28 cellular contexts compared by ENCODE assay signal in the genomic region with DNA sequence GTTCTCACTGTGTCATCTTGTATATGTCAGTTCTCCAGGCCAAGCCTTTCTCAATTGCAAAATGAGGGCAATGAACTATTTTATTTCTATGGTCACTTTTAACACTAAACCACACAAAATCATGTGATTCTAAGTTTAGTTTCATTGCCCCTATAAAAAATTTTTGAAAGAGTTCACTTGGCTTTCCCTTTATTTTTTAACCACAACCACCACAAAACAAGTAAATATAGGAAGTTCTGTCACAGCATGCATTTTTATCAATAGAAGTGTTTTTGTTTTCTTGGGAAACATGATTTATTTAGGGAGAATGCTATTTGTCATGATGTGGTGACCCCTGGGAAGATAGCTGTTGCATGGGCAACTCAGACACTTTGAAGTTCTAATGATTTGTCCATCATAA.
A peak's percentile ranks its signal among the peaks of the same experiment; 100 is the strongest.
DNase-seq lines count a peak whose midpoint lies in the region; FAIRE-seq and TF ChIP-seq lines count a peak whose summit lies in the region.
"Had no signal": no experiment of that assay in that cellular context is flagged by ENCODE, and none has a peak within 500 bp of the region (broad histone marks: within the 10 kb centered on the region; RNA-seq: fewer than 3 reads in every experiment).

No MANE protein-coding gene starts in this region.

- POLR2A ChIA-PET in A673 (lab: Charles Lee; ENCODE audit: low non-redundant PET): no interaction called here

- no peaks in the 10 kb centered on the region for H3K4me1 ChIP-seq in A673 (ENCODE audit: insufficient read depth, low read length, poor library complexity, severe bottlenecking)
- H3K4me1 ChIP-seq: HAP-1, SJSA1 had no signal

- no peak overlapping the region for H3K27ac ChIP-seq in A673 (ENCODE audit: low read depth, low read length, poor library complexity, severe bottlenecking)
- H3K27ac ChIP-seq: SJSA1 had no signal

- no peak overlapping the region for H3K4me3 ChIP-seq in A673 (ENCODE audit: low read depth, low read length, poor library complexity, severe bottlenecking)
- H3K4me3 ChIP-seq: GM23338, HAP-1, MG63, SJSA1 had no signal

- peak; percentile 18 for FAIRE-seq in endometrium (lab: Jason Lieb, UNC)
- FAIRE-seq: GM18507 had no signal

- no peak for TF ChIP-seq CTCF in A673 (conservative IDR thresholded peaks at IDR 0.05; ENCODE audit: low read depth, low read length)

- no peaks in the 10 kb centered on the region for H3K4me1 Mint-ChIP-seq in activated CD4-positive, alpha-beta T cell treated with anti-CD3 and anti-CD28 coated beads, Interleukin-2, amount 10 ng/mL, durations not matched to agents 24 days and 14 days
- H3K4me1 Mint-ChIP-seq: CD14-positive monocyte; CD8-positive, alpha-beta memory T cell; GM23338; T-cell had no signal

- H3K9me3 Mint-ChIP-seq in activated CD4-positive, alpha-beta T cell treated with anti-CD3 and anti-CD28 coated beads, Interleukin-2, amount 10 ng/mL, durations not matched to agents 24 days and 14 days: no peaks in the 10 kb centered on the region

- peaks cover 18% of the 10 kb centered on the region for H3K9me3 ChIP-seq in A673 (ENCODE audit: low read depth, low read length, poor library complexity, severe bottlenecking)
- H3K9me3 ChIP-seq: HAP-1 had no signal

- H3K27me3 ChIP-seq in A673 (replicated peaks; ENCODE audit: insufficient read depth, low read depth, low read length, poor library complexity): no peaks in the 10 kb centered on the region
- H3K27me3 ChIP-seq: MG63, SJSA1 had no signal

- no peak overlapping the region for H3K27ac Mint-ChIP-seq in activated CD4-positive, alpha-beta T cell treated with anti-CD3 and anti-CD28 coated beads, Interleukin-2, amount 10 ng/mL, durations not matched to agents 24 days and 14 days
- H3K27ac Mint-ChIP-seq: CD14-positive monocyte; CD8-positive, alpha-beta memory T cell; GM23338; HFFc6; T-cell had no signal

- CTCF ChIA-PET in A673 (lab: Charles Lee): no interaction called here

- no peak overlapping the region for H3K4me3 Mint-ChIP-seq in activated CD4-positive, alpha-beta T cell treated with anti-CD3 and anti-CD28 coated beads, Interleukin-2, amount 10 ng/mL, durations not matched to agents 24 days and 14 days
- H3K4me3 Mint-ChIP-seq: CD14-positive monocyte; CD8-positive, alpha-beta memory T cell; GM23338; HFFc6; T-cell had no signal

- H3K36me3 ChIP-seq in A673 (ENCODE audit: insufficient read depth, low read length, poor library complexity, severe bottlenecking): no peaks in the 10 kb centered on the region
- H3K36me3 ChIP-seq: HAP-1, MG63, SJSA1 had no signal

- no peaks in the 10 kb centered on the region for H3K27me3 Mint-ChIP-seq in activated CD4-positive, alpha-beta T cell treated with anti-CD3 and anti-CD28 coated beads, Interleukin-2, amount 10 ng/mL, durations not matched to agents 24 days and 14 days
- H3K27me3 Mint-ChIP-seq: T-cell had no signal

- intact Hi-C loops in A673 (cut with micrococcal nuclease; ENCODE audit: unreplicated experiment): no loop called here
- intact Hi-C loops in activated CD4-positive, alpha-beta T cell treated with anti-CD3 and anti-CD28 coated beads, Interleukin-2, amount 10 ng/mL, durations not matched to agents 24 days and 14 days (cut with micrococcal nuclease): no loop called here

- no TSS peak for BruUV-seq in A673 (replicated peaks; lab: Mats Ljungman, UMichigan)

- H3K36me3 Mint-ChIP-seq in activated CD4-positive, alpha-beta T cell treated with anti-CD3 and anti-CD28 coated beads, Interleukin-2, amount 10 ng/mL, durations not matched to agents 24 days and 14 days (ENCODE audit: low read depth): no peaks in the 10 kb centered on the region
- H3K36me3 Mint-ChIP-seq: CD14-positive monocyte; CD8-positive, alpha-beta memory T cell; T-cell had no signal

- DNase-seq in EH (ENCODE audit: low read depth): peak; percentile 41
- peak; percentile 18 for DNase-seq in LoVo (ENCODE audit: low spot score)
- DNase-seq in myocyte (ENCODE audit: low read depth): peak; percentile 58
- no peak for DNase-seq in DMS53 (lab: John Stamatoyannopoulos, UW)
- DNase-seq in A673 (ENCODE audit: low spot score): no peak
- no peak for DNase-seq in activated CD4-positive, alpha-beta T cell treated with anti-CD3 and anti-CD28 coated beads, Interleukin-2, amount 10 ng/mL, durations not matched to agents 24 days and 14 days
- no peak for DNase-seq in HUDEP-2 (lab: John Stamatoyannopoulos, UW; ENCODE audit: unreplicated experiment in 76 of 76)
- DNase-seq: CD8-positive, alpha-beta memory T cell; DMS 273 treated with DMSO at 0.1 percent for 48 hours; DMS79 treated with DMSO at 0.1 percent for 48 hours; HFFc6; Karpas-422; MG63; NCI-H1105 treated with DMSO at 0.1 percent for 48 hours; NCI-H2029; NCI-H446 treated with DMSO at 0.1 percent for 48 hours; NCI-H526; NCI-H82; NK-92 treated with Interleukin-12 subunit alpha and Interleukin-12 subunit beta, amount 100 ng/mL, for 24 hours; PC-3; Right ventricle myocardium superior; T-cell had no signal

Comparison
In these comparisons a context has a peak if more than half of its experiments do, and no peak if none do; other contexts are left out.
1. DNase-seq: peak in EH (single experiment), LoVo (single experiment) and myocyte (single experiment); none in DMS53 (single experiment), A673 (single experiment), activated CD4-positive, alpha-beta T cell treated with anti-CD3 and anti-CD28 coated beads, Interleukin-2, amount 10 ng/mL, durations not matched to agents 24 days and 14 days (single experiment) and HUDEP-2 (0 of 76).